In the genomic region with DNA sequence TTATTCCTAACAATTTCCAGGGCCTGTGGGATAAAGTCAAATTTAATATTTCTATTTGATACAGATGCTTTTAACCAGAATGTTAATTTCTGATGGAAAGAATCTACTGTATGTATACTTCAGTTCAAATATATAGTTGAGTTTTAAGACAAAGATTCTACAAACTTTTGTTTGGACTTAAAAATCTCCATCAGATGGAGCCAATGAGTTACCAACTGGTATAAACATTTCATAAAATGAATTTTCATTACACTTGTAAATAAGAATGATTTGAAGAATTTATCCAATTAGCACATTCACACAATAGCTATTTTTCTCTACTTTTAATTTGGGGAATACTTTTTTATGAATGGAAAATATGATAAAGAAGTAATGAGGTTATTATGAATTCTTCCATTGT, we compare ENCODE assay signal across 20 cellular contexts.
DNase-seq lines count a peak whose midpoint lies in the region; ATAC-seq and TF ChIP-seq lines count a peak whose summit lies in the region.
"Had no signal": no experiment of that assay in that cellular context is flagged by ENCODE, and none has a peak within 500 bp of the region (broad histone marks: within the 10 kb centered on the region; RNA-seq: fewer than 3 reads in every experiment).

No MANE protein-coding gene starts in this region.

- H3K4me3 ChIP-seq in IMR-90 (ENCODE audit: insufficient read depth, low read depth, low read length), result no peak overlapping the region
- H3K4me3 ChIP-seq: GM23338, Peyer's patch, SJCRH30 had no signal

- no peaks in the 10 kb centered on the region for H3K36me3 Mint-ChIP-seq in chondrocyte (ENCODE audit: low read depth)

- no peak overlapping the region for H3K18ac ChIP-seq in IMR-90 (ENCODE audit: low read depth, low read length)

- no peaks in the 10 kb centered on the region for H3K9me3 ChIP-seq in IMR-90 (ENCODE audit: control insufficient read depth, insufficient read depth, low read length)
- H3K9me3 ChIP-seq: Peyer's patch, SJCRH30 had no signal

- H2BK15ac ChIP-seq in IMR-90 (ENCODE audit: low read depth, low read length), result no peak overlapping the region

- CTCF ChIA-PET in IMR-90 (lab: Yijun Ruan, JAX), result interaction anchor here (0.6 kb wide), 1 partner anchor 1110 kb away, joined by 3 read pairs; no protein-coding TSS in a partner anchor

- H2AK9ac ChIP-seq in IMR-90 (replicated peaks; ENCODE audit: low read depth, low read length, poor library complexity), result no peak overlapping the region

- H3K4ac ChIP-seq in IMR-90 (ENCODE audit: low read depth, low read length), result no peak overlapping the region

- POLR2A ChIA-PET in IMR-90 (lab: Charles Lee; ENCODE audit: unreplicated experiment), result no interaction called here

- H3K4me1 ChIP-seq in IMR-90 (ENCODE audit: control insufficient read depth, insufficient read depth, low read length), result no peaks in the 10 kb centered on the region
- H3K4me1 ChIP-seq: Peyer's patch had no signal

- TF ChIP-seq POLR2A in IMR-90 (IDR thresholded peaks at IDR 0.05; ENCODE audit: low read depth, low read length) (no peak), GM18505 (IDR thresholded peaks at IDR 0.05; ENCODE audit: borderline replicate concordance, extremely low read depth, insufficient read depth, insufficient read length) (no peak)

- H3K23ac ChIP-seq in IMR-90 (ENCODE audit: low read depth, low read length), result no peak overlapping the region

- peaks cover 59% of the 10 kb centered on the region for H3K4me1 Mint-ChIP-seq in chondrocyte (ENCODE audit: low read depth)
- H3K4me1 Mint-ChIP-seq: GM23338 had no signal

- no peak for TF ChIP-seq RAD21 in IMR-90 (IDR thresholded peaks at IDR 0.05; ENCODE audit: low read length)

- dilution Hi-C loops in IMR-90 (cut with HindIII; ENCODE audit: low sequenced_read_pairs, unreplicated experiment), result no loop called here

- H3K14ac ChIP-seq in IMR-90 (replicated peaks; ENCODE audit: low read depth, low read length), result no peak overlapping the region

- no peak for DNase-seq in IMR-90
- no peak for DNase-seq in chondrocyte (ENCODE audit: low spot score)
- peak; percentile 11 for DNase-seq in fibroblast of peridontal ligament (ENCODE audit: extremely low read depth)
- no peak for DNase-seq in DMS 273 treated with DMSO at 0.1 percent for 48 hours (lab: John Stamatoyannopoulos, UW)
- DNase-seq: C1 segment of cervical spinal cord, EL, HCEC 1CT, KG1, NCI-H1105, NCI-H2029 treated with DMSO at 0.1 percent for 48 hours, NCI-H345, NCI-H524, NCI-H82, Peyer's patch, SJCRH30 had no signal

- H3K27me3 Mint-ChIP-seq in chondrocyte (ENCODE audit: low read depth), result no peaks in the 10 kb centered on the region

- TF ChIP-seq CTCF in IMR-90 (conservative IDR thresholded peaks at IDR 0.05; ENCODE audit: low read depth, low read length) (peak; percentile 21; the same call in 1 of the 2 replicates), chondrocyte (IDR thresholded peaks at IDR 0.05) (peak; percentile 72)

- peak overlapping the region; percentile 2 for H3K27ac Mint-ChIP-seq in chondrocyte (ENCODE audit: unreplicated experiment)
- H3K27ac Mint-ChIP-seq: GM23338 had no signal

- H2BK20ac ChIP-seq in IMR-90 (ENCODE audit: low read depth, low read length), result no peak overlapping the region

- H2AFZ ChIP-seq in IMR-90 (replicated peaks; ENCODE audit: low read length, poor library complexity), result no peak overlapping the region
- H2AFZ ChIP-seq: GM23338 had no signal

- H3K4me3 Mint-ChIP-seq in chondrocyte (ENCODE audit: unreplicated experiment), result no peak overlapping the region
- H3K4me3 Mint-ChIP-seq: GM23338 had no signal

- intact Hi-C loops in IMR-90 (cut with micrococcal nuclease), result no loop called here

- H3K56ac ChIP-seq in IMR-90 (ENCODE audit: extremely low read depth, insufficient read depth, low read length), result no peak overlapping the region

- H2AK5ac ChIP-seq in IMR-90 (ENCODE audit: low read depth, low read length), result no peak overlapping the region

- no peaks in the 10 kb centered on the region for H3K9me1 ChIP-seq in IMR-90 (ENCODE audit: insufficient read depth, low read length)

- ATAC-seq in IMR-90 (ENCODE audit: low read depth) (no peak), GM21423 (IDR thresholded peaks at IDR 0.05; ENCODE audit: unreplicated experiment) (no peak), GM21576 (IDR thresholded peaks at IDR 0.05; ENCODE audit: unreplicated experiment) (no peak), GM18505 (IDR thresholded peaks at IDR 0.05; ENCODE audit: unreplicated experiment) (no peak)
- ATAC-seq: GM23338 had no signal

- in situ Hi-C loops in IMR-90 (cut with MboI; ENCODE audit: low sequenced_read_pairs), result no loop called here

- no peak overlapping the region for H2BK5ac ChIP-seq in IMR-90 (ENCODE audit: low read depth, low read length, poor library complexity, severe bottlenecking)

- H3K79me1 ChIP-seq in IMR-90 (ENCODE audit: low read depth in 1 of 2, low read length in 2 of 2), result no peaks in the 10 kb centered on the region

- no peak overlapping the region for H3K9ac ChIP-seq in IMR-90 (ENCODE audit: low read depth, low read length)

- no peak overlapping the region for H3K27ac ChIP-seq in IMR-90 (ENCODE audit: insufficient read depth, low read length)
- H3K27ac ChIP-seq: HL-60, Peyer's patch, SJCRH30 had no signal

- BruUV-seq in IMR-90 (replicated peaks; lab: Mats Ljungman, UMichigan), result no TSS peak

- no peak overlapping the region for H4K91ac ChIP-seq in IMR-90 (ENCODE audit: insufficient read depth, low read depth, low read length)

- H4K8ac ChIP-seq in IMR-90 (ENCODE audit: low read depth in 2 of 2, low read length in 2 of 2), result no peak overlapping the region

- no peaks in the 10 kb centered on the region for H3K36me3 ChIP-seq in IMR-90 (ENCODE audit: control insufficient read depth, insufficient read depth, low read length)
- H3K36me3 ChIP-seq: Peyer's patch, SJCRH30 had no signal

- peaks cover 7% of the 10 kb centered on the region for H3K9me3 Mint-ChIP-seq in chondrocyte (ENCODE audit: low read depth)
- H3K9me3 Mint-ChIP-seq: GM23338 had no signal

- no peaks in the 10 kb centered on the region for H3K27me3 ChIP-seq in IMR-90 (ENCODE audit: control insufficient read depth, insufficient read depth, low read length)
- H3K27me3 ChIP-seq: Peyer's patch, SJCRH30 had no signal

- H4K20me1 ChIP-seq in IMR-90 (ENCODE audit: insufficient read depth, low read length), result no peaks in the 10 kb centered on the region

- no peak overlapping the region for H4K5ac ChIP-seq in IMR-90 (ENCODE audit: low read depth, low read length)

- H3K4me2 ChIP-seq in IMR-90 (ENCODE audit: low read depth, low read length), result no peak overlapping the region
- H3K4me2 ChIP-seq: GM23338 had no signal

- H2BK120ac ChIP-seq in IMR-90 (ENCODE audit: low read depth, low read length), result no peak overlapping the region

TF ChIP-seq in IMR-90, 13 proteins besides CTCF, POLR2A, EP300 and RAD21:
- no peak for TF ChIP-seq FOS (IDR thresholded peaks at IDR 0.05; ENCODE audit: low read depth, low read length)
- TF ChIP-seq MAZ (IDR thresholded peaks at IDR 0.05; ENCODE audit: borderline replicate concordance, low read depth, low read length), result no peak
- no peak for TF ChIP-seq MXI1 (IDR thresholded peaks at IDR 0.05; ENCODE audit: borderline replicate concordance, low read depth, low read length)
- no peak for TF ChIP-seq RCOR1 (IDR thresholded peaks at IDR 0.05; ENCODE audit: insufficient replicate concordance, low read length)
- TF ChIP-seq, protein P1, sequence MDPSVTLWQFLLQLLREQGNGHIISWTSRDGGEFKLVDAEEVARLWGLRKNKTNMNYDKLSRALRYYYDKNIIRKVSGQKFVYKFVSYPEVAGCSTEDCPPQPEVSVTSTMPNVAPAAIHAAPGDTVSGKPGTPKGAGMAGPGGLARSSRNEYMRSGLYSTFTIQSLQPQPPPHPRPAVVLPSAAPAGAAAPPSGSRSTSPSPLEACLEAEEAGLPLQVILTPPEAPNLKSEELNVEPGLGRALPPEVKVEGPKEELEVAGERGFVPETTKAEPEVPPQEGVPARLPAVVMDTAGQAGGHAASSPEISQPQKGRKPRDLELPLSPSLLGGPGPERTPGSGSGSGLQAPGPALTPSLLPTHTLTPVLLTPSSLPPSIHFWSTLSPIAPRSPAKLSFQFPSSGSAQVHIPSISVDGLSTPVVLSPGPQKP (IDR thresholded peaks at IDR 0.05; ENCODE audit: borderline replicate concordance, low read depth, low read length), result no peak
- no peak for TF ChIP-seq CHD1 (IDR thresholded peaks at IDR 0.05; ENCODE audit: low read depth, low read length)
- no peak for TF ChIP-seq RFX5 (IDR thresholded peaks at IDR 0.05; ENCODE audit: low read depth, low read length)
- no peak for TF ChIP-seq MAFK (IDR thresholded peaks at IDR 0.05; ENCODE audit: low read depth, low read length)
- TF ChIP-seq BHLHE40 (IDR thresholded peaks at IDR 0.05; ENCODE audit: low read depth, low read length), result no peak
- no peak for TF ChIP-seq SMC3 (IDR thresholded peaks at IDR 0.05; ENCODE audit: low read depth, low read length)
- TF ChIP-seq, protein P2, sequence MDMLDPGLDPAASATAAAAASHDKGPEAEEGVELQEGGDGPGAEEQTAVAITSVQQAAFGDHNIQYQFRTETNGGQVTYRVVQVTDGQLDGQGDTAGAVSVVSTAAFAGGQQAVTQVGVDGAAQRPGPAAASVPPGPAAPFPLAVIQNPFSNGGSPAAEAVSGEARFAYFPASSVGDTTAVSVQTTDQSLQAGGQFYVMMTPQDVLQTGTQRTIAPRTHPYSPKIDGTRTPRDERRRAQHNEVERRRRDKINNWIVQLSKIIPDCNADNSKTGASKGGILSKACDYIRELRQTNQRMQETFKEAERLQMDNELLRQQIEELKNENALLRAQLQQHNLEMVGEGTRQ (IDR thresholded peaks at IDR 0.05; ENCODE audit: low read depth, low read length), result no peak
- TF ChIP-seq CEBPB (IDR thresholded peaks at IDR 0.05; ENCODE audit: low read depth, low read length), result no peak
- no peak for TF ChIP-seq NFE2L2 (IDR thresholded peaks at IDR 0.05; ENCODE audit: low read depth, low read length)
